1 cellular context compared by ENCODE assay signal in the genomic region with DNA sequence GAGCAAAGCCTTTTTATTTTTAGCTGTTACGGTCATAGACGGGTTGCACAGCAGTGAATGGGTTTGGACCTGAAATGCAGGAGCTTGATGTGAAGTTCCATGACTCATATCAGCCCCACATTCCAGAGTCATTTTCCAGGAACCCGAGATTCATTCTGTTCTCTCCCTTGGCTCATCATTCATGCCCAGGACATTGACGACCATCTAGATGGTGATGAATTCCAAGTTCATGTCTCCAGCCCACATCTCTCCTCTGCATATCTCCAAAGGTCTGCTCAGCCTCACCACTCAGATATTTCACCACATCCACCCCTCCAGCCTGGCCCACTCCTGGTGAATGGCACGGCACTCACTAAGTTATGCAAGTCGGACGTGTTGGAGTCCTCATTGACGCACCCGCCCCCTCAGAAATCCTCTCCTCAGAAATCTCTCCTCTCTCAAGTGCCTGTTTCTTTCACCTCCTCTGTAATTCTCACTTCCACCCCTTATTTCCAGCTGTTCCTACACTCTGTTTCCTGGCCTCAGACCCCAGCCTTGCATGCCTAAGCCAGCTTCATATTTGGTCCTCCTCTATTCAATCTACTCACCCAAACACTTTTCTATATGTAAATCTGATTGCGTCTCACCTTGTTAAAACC.
TF ChIP-seq lines count a peak whose summit lies in the region.

No MANE protein-coding gene starts in this region.

TF ChIP-seq in HepG2, 621 proteins besides CTCF, POLR2A, EP300 and RAD21 (continued from another document):
- TF ChIP-seq, protein P1, sequence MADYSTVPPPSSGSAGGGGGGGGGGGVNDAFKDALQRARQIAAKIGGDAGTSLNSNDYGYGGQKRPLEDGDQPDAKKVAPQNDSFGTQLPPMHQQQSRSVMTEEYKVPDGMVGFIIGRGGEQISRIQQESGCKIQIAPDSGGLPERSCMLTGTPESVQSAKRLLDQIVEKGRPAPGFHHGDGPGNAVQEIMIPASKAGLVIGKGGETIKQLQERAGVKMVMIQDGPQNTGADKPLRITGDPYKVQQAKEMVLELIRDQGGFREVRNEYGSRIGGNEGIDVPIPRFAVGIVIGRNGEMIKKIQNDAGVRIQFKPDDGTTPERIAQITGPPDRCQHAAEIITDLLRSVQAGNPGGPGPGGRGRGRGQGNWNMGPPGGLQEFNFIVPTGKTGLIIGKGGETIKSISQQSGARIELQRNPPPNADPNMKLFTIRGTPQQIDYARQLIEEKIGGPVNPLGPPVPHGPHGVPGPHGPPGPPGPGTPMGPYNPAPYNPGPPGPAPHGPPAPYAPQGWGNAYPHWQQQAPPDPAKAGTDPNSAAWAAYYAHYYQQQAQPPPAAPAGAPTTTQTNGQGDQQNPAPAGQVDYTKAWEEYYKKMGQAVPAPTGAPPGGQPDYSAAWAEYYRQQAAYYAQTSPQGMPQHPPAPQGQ (CRISPR knock-in tag; IDR thresholded peaks at IDR 0.05; ENCODE audit: borderline replicate concordance): no peak
- TF ChIP-seq ZNF792 (CRISPR knock-in tag; IDR thresholded peaks at IDR 0.05) (no peak), ELF3 (CRISPR knock-in tag; IDR thresholded peaks at IDR 0.05) (no peak)
